ENCODE assay signal across 8 cellular contexts in the genomic region with DNA sequence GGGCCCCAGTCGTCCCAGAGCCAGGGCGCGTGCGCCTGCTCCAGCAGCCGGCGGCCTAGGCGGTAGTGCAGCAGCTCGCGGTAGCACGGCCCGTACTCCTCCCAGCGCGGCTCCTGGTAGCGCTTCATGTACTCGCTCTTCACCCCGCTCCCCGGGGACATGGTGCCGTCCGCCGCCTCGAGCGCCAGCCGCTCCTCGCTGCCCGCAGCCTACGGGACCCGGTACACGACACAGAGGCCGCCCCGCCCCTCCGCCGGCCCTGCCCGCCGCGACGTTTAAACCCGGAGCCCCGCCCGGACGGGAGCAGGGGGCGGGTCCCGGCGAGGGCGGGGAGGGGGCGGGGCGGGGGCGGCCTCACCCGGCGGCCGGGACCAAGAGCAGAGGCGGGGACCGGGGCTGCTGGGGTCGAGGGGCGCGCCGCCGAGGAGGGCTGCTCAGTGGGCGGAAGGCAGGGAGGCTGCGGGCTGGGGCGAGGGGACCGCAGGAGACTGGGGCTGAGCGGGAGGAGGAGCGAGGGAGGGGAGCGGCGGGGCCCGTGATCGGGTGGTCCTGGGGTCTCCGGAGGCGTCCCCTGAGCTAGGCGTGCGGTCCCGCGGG. TPM values are rescaled to one million over a fixed set of nuclear protein-coding genes. Genes with fewer than 3 reads are reported as not detected.
A peak's percentile ranks its signal among the peaks of the same experiment; 100 is the strongest.
DNase-seq lines count a peak whose midpoint lies in the region; ATAC-seq, FAIRE-seq and TF ChIP-seq lines count a peak whose summit lies in the region.

No MANE protein-coding gene starts in this region.

- H3K9me3 ChIP-seq in testis: no peaks in the 10 kb centered on the region

- DNase-seq in GDM1 (lab: John Stamatoyannopoulos, UW) (peak; percentile 83), H54 (ENCODE audit: insufficient read length, low spot score) (peak; percentile 71), LoVo (ENCODE audit: low spot score) (peak; percentile 81), SK-MEL-5 (ENCODE audit: low read depth, low spot score) (peak; percentile 79), globus pallidus (ENCODE audit: low spot score) (peak; percentile 91), omental fat pad (ENCODE audit: low spot score) (peak; percentile 33), testis (peak; percentile 88)
- DNase-seq in activated naive CD4-positive, alpha-beta T cell treated with anti-CD3 and anti-CD28 coated beads, Interleukin-2, amount 10 ng/mL, durations not matched to agents 7 days and 5 days: peak; percentile 89

- TF ChIP-seq CTCF in omental fat pad (IDR thresholded peaks at IDR 0.05): no peak
- no peak for TF ChIP-seq CTCF in testis (IDR thresholded peaks at IDR 0.05)

- peaks cover 11% of the 10 kb centered on the region for H3K4me1 ChIP-seq in testis

- TF ChIP-seq POLR2A in H54 (IDR thresholded peaks at IDR 0.05; ENCODE audit: low read depth, low read length) (peak; percentile 92), testis (IDR thresholded peaks at IDR 0.05) (no peak)

- no peaks in the 10 kb centered on the region for H3K27me3 ChIP-seq in testis

- intact Hi-C loops in testis (cut with DNase I; ENCODE audit: low total_unique reads): no loop called here

- WGBS in testis, 2 donors: 0 to 2% methylated on average over 1 to 35 of the region's 73 CpGs

- peaks cover 4% of the 10 kb centered on the region for H3K9me3 Mint-ChIP-seq in activated naive CD4-positive, alpha-beta T cell treated with anti-CD3 and anti-CD28 coated beads, Interleukin-2, amount 10 ng/mL, durations not matched to agents 7 days and 5 days

- peaks cover 16% of the 10 kb centered on the region for H3K36me3 Mint-ChIP-seq in activated naive CD4-positive, alpha-beta T cell treated with anti-CD3 and anti-CD28 coated beads, Interleukin-2, amount 10 ng/mL, durations not matched to agents 7 days and 5 days

- H3K36me3 ChIP-seq in testis (ENCODE audit: low read depth, missing control alignments): no peaks in the 10 kb centered on the region

- H3K27me3 Mint-ChIP-seq in activated naive CD4-positive, alpha-beta T cell treated with anti-CD3 and anti-CD28 coated beads, Interleukin-2, amount 10 ng/mL, durations not matched to agents 7 days and 5 days: peaks cover 29% of the 10 kb centered on the region

- H3K4me1 Mint-ChIP-seq in activated naive CD4-positive, alpha-beta T cell treated with anti-CD3 and anti-CD28 coated beads, Interleukin-2, amount 10 ng/mL, durations not matched to agents 7 days and 5 days: peaks cover 50% of the 10 kb centered on the region

- H3K27ac Mint-ChIP-seq in activated naive CD4-positive, alpha-beta T cell treated with anti-CD3 and anti-CD28 coated beads, Interleukin-2, amount 10 ng/mL, durations not matched to agents 7 days and 5 days: peak overlapping the region; percentile 78

- peak overlapping the region; percentile 80 to 95 for H3K4me3 ChIP-seq in testis

- FAIRE-seq in H54 (lab: Jason Lieb, UNC): no peak

- in situ Hi-C loops in SK-MEL-5 (cut with HindIII; ENCODE audit: low pct_unique_long_range_greater_than_20kb, low sequenced_read_pairs): no loop called here

- ATAC-seq in omental fat pad (ENCODE audit: low FRiP score): peak; percentile 83

- peak overlapping the region; percentile 88 to 90 for H3K27ac ChIP-seq in testis

- CTCF ChIA-PET in activated naive CD4-positive, alpha-beta T cell treated with anti-CD3 and anti-CD28 coated beads, Interleukin-2, amount 10 ng/mL, durations not matched to agents 7 days and 5 days (lab: Charles Lee): interaction anchor here (0.9 kb wide), 1 partner anchor 11 kb away, joined by 3 read pairs; no protein-coding TSS in a partner anchor

- peak overlapping the region; percentile 74 for H3K4me3 Mint-ChIP-seq in activated naive CD4-positive, alpha-beta T cell treated with anti-CD3 and anti-CD28 coated beads, Interleukin-2, amount 10 ng/mL, durations not matched to agents 7 days and 5 days

RNA-seq across cellular contexts. Expression of gene CCSAP, which starts 0.4 kb away (rescaled TPM):
- 26.2 and 26.6 TPM in 2 replicates for total RNA-seq in SK-MEL-5 (2014; rRNA removed; shearing (Covaris generic))
- polyA plus RNA-seq in SK-MEL-5 (2015; cell fraction: cytosol; rRNA removed): 10.4 and 16.3 TPM in 2 replicates
- polyA plus RNA-seq in SK-MEL-5 (2015; cell fraction: nucleus; rRNA removed): 16.1 and 21.9 TPM in 2 replicates
- total RNA-seq in omental fat pad (1 to 10 TPM; 2.5 to 6.0 (median 4.4) TPM), testis (1 to 10 TPM; 3.7 to 4.1 TPM)
- 3.2 TPM for polyA plus RNA-seq in testis (ENCODE audit: insufficient read depth, low read depth, low replicate concordance)

Comparison
In these comparisons a context has a peak if more than half of its experiments do, and no peak if none do; other contexts are left out.
1. Peak in every context shown above with its lines: DNase-seq, ATAC-seq, H3K4me3 ChIP-seq and H3K27ac ChIP-seq.
2. DNase-seq: peak in every context shown above with its lines; median percentile 91 in globus pallidus; 89 in activated naive CD4-positive, alpha-beta T cell treated with anti-CD3 and anti-CD28 coated beads, Interleukin-2, amount 10 ng/mL, durations not matched to agents 7 days and 5 days; 88 in testis; 83 in GDM1; 81 in LoVo; 79 in SK-MEL-5; 71 in H54; 33 in omental fat pad.